ENCODE assay signal across 9 cellular contexts in the genomic region with DNA sequence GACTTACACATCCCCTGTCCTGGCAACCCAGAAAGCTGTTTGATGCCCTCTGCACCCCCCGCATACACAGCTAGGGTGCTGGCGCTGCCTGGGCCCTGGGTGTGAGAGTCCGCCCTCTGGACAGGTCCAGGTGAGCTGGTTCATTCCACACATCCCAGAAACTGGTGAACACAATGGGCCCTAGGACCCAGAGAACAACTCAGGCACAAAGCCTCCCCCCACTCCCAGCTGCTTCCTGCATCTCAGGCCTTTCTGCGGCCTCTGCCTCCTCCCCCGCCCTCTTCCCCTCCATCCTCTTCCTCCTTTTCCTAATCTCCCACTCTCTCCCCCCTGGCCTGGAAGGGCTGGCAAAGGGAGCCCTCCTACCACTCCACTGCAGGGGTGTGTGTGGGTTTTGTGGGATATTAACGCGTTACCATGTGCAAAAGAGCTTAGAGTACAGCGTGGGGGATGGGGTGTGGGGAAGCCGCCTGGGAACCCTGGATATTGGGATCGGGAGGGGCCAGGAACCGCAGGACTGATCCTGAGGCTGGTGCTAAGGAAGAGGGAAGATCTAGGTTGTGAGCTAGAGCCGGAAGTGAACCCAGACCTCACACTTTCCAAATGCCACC. TPM values are rescaled to one million over a fixed set of nuclear protein-coding genes. Genes with fewer than 3 reads are reported as not detected.
DNase-seq lines count a peak whose midpoint lies in the region; ATAC-seq, FAIRE-seq and TF ChIP-seq lines count a peak whose summit lies in the region.
"Had no signal": no experiment of that assay in that cellular context is flagged by ENCODE, and none has a peak within 500 bp of the region (broad histone marks: within the 10 kb centered on the region; RNA-seq: fewer than 3 reads in every experiment).

No MANE protein-coding gene starts in this region.

- no peaks in the 10 kb centered on the region for H3K9me3 Mint-ChIP-seq in WTC11

- peak overlapping the region; percentile 76 for H3K4ac ChIP-seq in H1 (replicated peaks; ENCODE audit: insufficient read length, low read depth, low read length)

- no peak for FAIRE-seq in H1 (lab: Jason Lieb, UNC)
- FAIRE-seq: colon had no signal

- peak overlapping the region; percentile 84 for H4K5ac ChIP-seq in H1 (ENCODE audit: insufficient read length, low read depth, low read length)

- CTCF ChIA-PET in WTC11 (lab: Charles Lee) (interaction anchor here (0.8 to 6.2 kb wide), 24 partner anchors 9 to 246 kb away, joined by 3 to 52 read pairs (median 8); a partner anchor contains a TSS), H1 (lab: Charles Lee; ENCODE audit: partially characterized antibody) (interaction anchor here (0.8 to 21.5 kb wide), 17 partner anchors 9 to 246 kb away, joined by 3 to 299 read pairs (median 5); a partner anchor contains a TSS)

- peak overlapping the region; percentile 66; the same call in 1 of the 2 replicates for H2BK20ac ChIP-seq in H1 (ENCODE audit: low read length)

- H3K4me1 ChIP-seq in H1 (replicated peaks in 1 of 4; ENCODE audit: control insufficient read depth in 3 of 4, insufficient read depth in 4 of 4, low read length in 3 of 4) = peaks cover 0 to 22% (median 15%) of the 10 kb centered on the region in 4 experiments; a peak in 6 of 7 replicates
- peaks cover 14 to 15% of the 10 kb centered on the region in 2 donors for H3K4me1 ChIP-seq in lung (ENCODE audit: control insufficient read depth in 2 of 2, insufficient read depth in 2 of 2, low read length in 2 of 2)

- H3K4me2 ChIP-seq in H1 (ENCODE audit: insufficient read depth in 1 of 2, low read depth in 2 of 2, low read length in 2 of 2) = peak overlapping the region; percentile 87 to 88

- no peaks in the 10 kb centered on the region for H3K79me2 ChIP-seq in H1 (ENCODE audit: control insufficient read depth in 1 of 2, insufficient read depth in 2 of 2, low read length in 2 of 2)

- H3K4me3 ChIP-seq in H1 (ENCODE audit: extremely low read depth in 1 of 4, insufficient read depth in 2 of 4, low read depth in 3 of 4, low read length in 4 of 4) (peak overlapping the region; percentile 21 to 64 (median 52); a peak in 7 of 8 replicates), lung (peak overlapping the region; percentile 52)

- peak overlapping the region; percentile 59 for H3K56ac ChIP-seq in H1 (replicated peaks; ENCODE audit: insufficient read length, low read depth, low read length)

- peak overlapping the region; percentile 79 for H4K91ac ChIP-seq in H1 (replicated peaks; ENCODE audit: insufficient read length, low read length)

- no peak overlapping the region for H2AFZ ChIP-seq in H1 (ENCODE audit: low read length)

- no peak for TF ChIP-seq RAD21 in H1 (IDR thresholded peaks at IDR 0.05 in 1 of 2, conservative IDR thresholded peaks at IDR 0.05 in 1 of 2; ENCODE audit: low read depth in 2 of 2, low read length in 2 of 2)

- H2AK5ac ChIP-seq in H1 (ENCODE audit: low read depth, low read length) = no peak overlapping the region

- peak in 1 of 2 experiments; percentile 75; a peak in 1 of 3 replicates for TF ChIP-seq EP300 in H1 (IDR thresholded peaks at IDR 0.05; ENCODE audit: borderline replicate concordance in 1 of 2, low read depth in 2 of 2, low read length in 2 of 2)

- peak in 1 of 2 experiments; percentile 52; a peak in 1 of 3 replicates for TF ChIP-seq POLR2A in H1 (IDR thresholded peaks at IDR 0.05; ENCODE audit: control extremely low read depth in 1 of 2, low read depth in 2 of 2, low read length in 2 of 2)

- peaks cover 2 to 17% (median 15%) of the 10 kb centered on the region in 4 experiments; a peak in 6 of 7 replicates for H3K27me3 ChIP-seq in H1 (replicated peaks in 1 of 4; ENCODE audit: control insufficient read depth in 3 of 4, extremely low read depth in 1 of 4, insufficient read depth in 3 of 4, low read length in 3 of 4)
- H3K27me3 ChIP-seq in lung (ENCODE audit: control insufficient read depth, insufficient read depth) = no peaks in the 10 kb centered on the region

- peak overlapping the region; percentile 75 for H3K4me3 Mint-ChIP-seq in WTC11

- no peaks in the 10 kb centered on the region for H3K9me3 ChIP-seq in H1 (ENCODE audit: insufficient read depth in 2 of 2, low read depth in 1 of 2, low read length in 1 of 2)
- no peaks in the 10 kb centered on the region for H3K9me3 ChIP-seq in lung (ENCODE audit: control insufficient read depth in 2 of 2, insufficient read depth in 1 of 2, low read length in 1 of 2)

- H2BK12ac ChIP-seq in H1 (ENCODE audit: low read depth, low read length) = no peak overlapping the region

- peaks cover 3% of the 10 kb centered on the region for H3K79me1 ChIP-seq in H1 (ENCODE audit: low read depth, low read length)

- peak overlapping the region; percentile 93; the same call in 1 of the 2 replicates for H2BK5ac ChIP-seq in H1 (ENCODE audit: low read depth, low read length)

- H3K4me1 Mint-ChIP-seq in WTC11 = peaks cover 32% of the 10 kb centered on the region

- H3K9ac ChIP-seq in H1 (replicated peaks in 1 of 4; ENCODE audit: extremely low read depth in 1 of 4, low read depth in 3 of 4, low read length in 3 of 4) = no peak overlapping the region

- H3K27ac ChIP-seq in H1 (ENCODE audit: low read depth, low read length) (peak overlapping the region; percentile 30; the same call in 1 of the 2 replicates), lung (ENCODE audit: low read depth in 1 of 2, low read length in 1 of 2) (peak overlapping the region; percentile 90 to 91)

- peak; percentile 19 for ATAC-seq in HG02759 (IDR thresholded peaks at IDR 0.05; ENCODE audit: unreplicated experiment)
- peak; percentile 66 for ATAC-seq in WTC11
- peak; percentile 41 for ATAC-seq in lung (ENCODE audit: insufficient read depth, low FRiP score)
- ATAC-seq in HG03135 (IDR thresholded peaks at IDR 0.05; ENCODE audit: unreplicated experiment) = no peak

- no peaks in the 10 kb centered on the region for H3K36me3 Mint-ChIP-seq in WTC11

- H4K8ac ChIP-seq in H1 (ENCODE audit: extremely low read depth, insufficient read depth, low read length) = no peak overlapping the region

- H3K27ac Mint-ChIP-seq in WTC11 = peak overlapping the region; percentile 70

- H3K14ac ChIP-seq in H1 (ENCODE audit: insufficient read length) = no peak overlapping the region

- H2BK15ac ChIP-seq in H1 (ENCODE audit: low read length) = no peak overlapping the region

- H4K20me1 ChIP-seq in H1 (replicated peaks in 1 of 2; ENCODE audit: control insufficient read depth in 1 of 2, insufficient read depth in 2 of 2, low read length in 2 of 2) = peaks cover 5 to 6% of the 10 kb centered on the region in 2 experiments

- H3K27me3 Mint-ChIP-seq in WTC11 (ENCODE audit: low read depth) = peaks cover 19% of the 10 kb centered on the region

- H3K23ac ChIP-seq in H1 (ENCODE audit: insufficient read length) = no peak overlapping the region

- H3K18ac ChIP-seq in H1 (ENCODE audit: extremely low read depth, low read length) = peak overlapping the region; percentile 94

- TF ChIP-seq CTCF in WTC11 (IDR thresholded peaks at IDR 0.05) (no peak), H1 (IDR thresholded peaks at IDR 0.05; ENCODE audit: control extremely low read depth in 1 of 3, insufficient read depth in 1 of 3, low read depth in 1 of 3, low read length in 3 of 3) (no peak), lung (IDR thresholded peaks at IDR 0.05; ENCODE audit: control extremely low read depth, extremely low read depth) (no peak)

- H3K23me2 ChIP-seq in H1 (ENCODE audit: low read depth, low read length) = peaks cover 30% of the 10 kb centered on the region

- peak overlapping the region; percentile 73 for H2BK120ac ChIP-seq in H1 (replicated peaks; ENCODE audit: low read depth, low read length)

- WGBS in H1 (ENCODE audit: extremely low coverage in 1 of 2, insufficient coverage in 1 of 2, insufficient read length in 1 of 2, insufficient replicate concordance in 2 of 2, low coverage in 1 of 2, low lambda C conversion rate in 2 of 2, missing lambda C conversion rate in 1 of 2), 2 experiments = 8% methylated on average over 12 of the region's 12 CpGs; no CpG with 5 or more reads in 1 of the 2 experiments
- 0 to 1% methylated on average over 12 of the region's 12 CpGs for WGBS in lung, 2 donors

- DNase-seq in DMS114 treated with DMSO at 0.1 percent for 48 hours (lab: John Stamatoyannopoulos, UW; ENCODE audit: unreplicated experiment) (peak; percentile 86), NCI-H226 (peak; percentile 94), WTC11 (ENCODE audit: low spot score) (peak; percentile 82), H1 (ENCODE audit: low read depth in 1 of 2, low spot score in 2 of 2) (peak in 1 of 2 experiments; percentile 85), lung (ENCODE audit: low spot score) (peak; percentile 85)
- peak; percentile 24 to 70 (median 40) for DNase-seq in stimulated activated naive CD4-positive, alpha-beta T cell (lab: John Stamatoyannopoulos, UW)

- POLR2A ChIA-PET in WTC11 (lab: Charles Lee) (interaction anchor here (1.1 to 1.9 kb wide), 3 partner anchors 9 to 51 kb away, joined by 3 to 22 read pairs (median 4); no protein-coding TSS in a partner anchor), H1 (lab: Charles Lee; ENCODE audit: partially characterized antibody) (interaction anchor here (0.6 to 2.6 kb wide), 17 partner anchors 9 to 294 kb away, joined by 3 to 25 read pairs (median 4); a partner anchor contains a TSS)

- H3K36me3 ChIP-seq in H1 (ENCODE audit: control insufficient read depth in 2 of 4, insufficient read depth in 4 of 4, low read length in 3 of 4) = no peaks in the 10 kb centered on the region
- H3K36me3 ChIP-seq in lung (ENCODE audit: control insufficient read depth in 2 of 2, insufficient read depth in 2 of 2, low read length in 2 of 2) = no peaks in the 10 kb centered on the region

RNA-seq across cellular contexts. Expression of a gene that starts 1.6 kb away (rescaled TPM):
- total RNA-seq in WTC11 (2021) (20.4 to 21.7 TPM (median 20.6 TPM) in 3 replicates), lung (10 to 100 TPM; 31.7 to 77.4 TPM)
- total RNA-seq in H1 (2021; fragmentation: NEBNext Ultra II Directional; extraction: Animal tissue kit (Norgen Biotek cat#: 25700)) = 13.1 and 14.1 TPM in 2 replicates
- polyA plus RNA-seq in H1 (2011; rRNA removed) (5.2 and 6.1 TPM in 2 replicates), lung (10 to 100 TPM; 38.1 to 61.5 TPM)
- 6.2 TPM for polyA plus RNA-seq in H1 (2011; cell fraction: cytosol; rRNA removed)
- 11.6 TPM for polyA plus RNA-seq in H1 (2011; cell fraction: nucleus; rRNA removed)
- polyA plus RNA-seq in H1 (2012, experiment 1 of 2) = 13.3 to 16.7 TPM (median 15.0 TPM) in 4 replicates
- polyA plus RNA-seq in H1 (2012, experiment 2 of 2) = 9.9 TPM
- 6.4 TPM for polyA plus RNA-seq in H1 (2013, experiment 1 of 2)
- 6.6 TPM for polyA plus RNA-seq in H1 (2013, experiment 2 of 2)
- 3.9 and 6.5 TPM in 2 replicates for polyA minus RNA-seq in H1 (2011; rRNA and poly(A)+ RNA removed)
- polyA minus RNA-seq in H1 (2011; cell fraction: cytosol; rRNA and poly(A)+ RNA removed) = 7.4 TPM
- 6.0 TPM for polyA minus RNA-seq in H1 (2011; cell fraction: nucleus; rRNA and poly(A)+ RNA removed)

RNA-seq across cellular contexts. Expression of a gene that starts 13.8 kb away (rescaled TPM):
- 0.39 to 1.0 TPM in 2 of 3 replicates, not detected in the other for total RNA-seq in WTC11 (2021)
- total RNA-seq in H1 (2021; fragmentation: NEBNext Ultra II Directional; extraction: Animal tissue kit (Norgen Biotek cat#: 25700)) = not detected in 2 replicates
- polyA plus RNA-seq in H1 (2011; rRNA removed) = 0.12 and 0.36 TPM in 2 replicates
- polyA plus RNA-seq in H1 (2011; cell fraction: cytosol; rRNA removed) = 0.18 TPM
- 0.27 TPM for polyA plus RNA-seq in H1 (2011; cell fraction: nucleus; rRNA removed)
- 0.31 to 0.65 TPM in 2 of 4 replicates, not detected in the others for polyA plus RNA-seq in H1 (2012, experiment 1 of 2)
- polyA plus RNA-seq in H1 (2012, experiment 2 of 2) = 0.43 TPM
- 0.36 TPM for polyA plus RNA-seq in H1 (2013, experiment 1 of 2)
- 0.33 TPM for polyA plus RNA-seq in H1 (2013, experiment 2 of 2)
- not detected in 2 replicates for polyA minus RNA-seq in H1 (2011; rRNA and poly(A)+ RNA removed)
- polyA minus RNA-seq in H1 (2011; cell fraction: cytosol; rRNA and poly(A)+ RNA removed) = not detected
- polyA minus RNA-seq in H1 (2011; cell fraction: nucleus; rRNA and poly(A)+ RNA removed) = not detected
- 10 to 100 TPM in 1 of 2 donors, 1 to 10 TPM in 1; 5.0 to 18.2 TPM for total RNA-seq in lung
- polyA plus RNA-seq in lung = 10 to 100 TPM in 1 of 2 donors, 1 to 10 TPM in 1; 9.7 to 19.4 TPM

RNA-seq across cellular contexts. Expression of a gene that starts 22.1 kb away (rescaled TPM):
- total RNA-seq in WTC11 (2021) = 4.5 to 6.0 TPM (median 5.9 TPM) in 3 replicates
- 5.8 and 5.9 TPM in 2 replicates for total RNA-seq in H1 (2021; fragmentation: NEBNext Ultra II Directional; extraction: Animal tissue kit (Norgen Biotek cat#: 25700))
- 5.2 and 5.7 TPM in 2 replicates for polyA plus RNA-seq in H1 (2011; rRNA removed)
- polyA plus RNA-seq in H1 (2011; cell fraction: cytosol; rRNA removed) = 3.9 TPM
- polyA plus RNA-seq in H1 (2011; cell fraction: nucleus; rRNA removed) = 12.4 TPM
- polyA plus RNA-seq in H1 (2012, experiment 1 of 2) = 6.3 to 11.5 TPM (median 8.1 TPM) in 4 replicates
- 3.9 TPM for polyA plus RNA-seq in H1 (2012, experiment 2 of 2)
- 3.4 TPM for polyA plus RNA-seq in H1 (2013, experiment 1 of 2)
- 3.4 TPM for polyA plus RNA-seq in H1 (2013, experiment 2 of 2)
- 2.6 and 3.1 TPM in 2 replicates for polyA minus RNA-seq in H1 (2011; rRNA and poly(A)+ RNA removed)
- 2.9 TPM for polyA minus RNA-seq in H1 (2011; cell fraction: cytosol; rRNA and poly(A)+ RNA removed)
- 4.2 TPM for polyA minus RNA-seq in H1 (2011; cell fraction: nucleus; rRNA and poly(A)+ RNA removed)
- total RNA-seq in lung = 1 to 10 TPM; 3.3 to 4.4 TPM
- 1 to 10 TPM; 3.9 to 6.2 TPM for polyA plus RNA-seq in lung

RNA-seq across cellular contexts. Expression of a gene that starts 49.4 kb away (rescaled TPM):
- total RNA-seq in WTC11 (2021) (46.1 to 52.1 TPM (median 50.4 TPM) in 3 replicates), lung (1,000 to 10,000 TPM in 1 of 2 donors, 100 to 1,000 TPM in 1; 443 to 1,330 TPM)
- 80.4 and 88.1 TPM in 2 replicates for total RNA-seq in H1 (2021; fragmentation: NEBNext Ultra II Directional; extraction: Animal tissue kit (Norgen Biotek cat#: 25700))
- polyA plus RNA-seq in H1 (2011; rRNA removed) (14.1 and 27.3 TPM in 2 replicates), lung (100 to 1,000 TPM in 1 of 2 donors, 10 to 100 TPM in 1; 30.5 to 122 TPM)
- polyA plus RNA-seq in H1 (2011; cell fraction: cytosol; rRNA removed) = 9.3 TPM
- 112 TPM for polyA plus RNA-seq in H1 (2011; cell fraction: nucleus; rRNA removed)
- polyA plus RNA-seq in H1 (2012, experiment 1 of 2) = 59.0 to 109 TPM (median 93.2 TPM) in 4 replicates
- 56.3 TPM for polyA plus RNA-seq in H1 (2012, experiment 2 of 2)
- 109 TPM for polyA plus RNA-seq in H1 (2013, experiment 1 of 2)
- polyA plus RNA-seq in H1 (2013, experiment 2 of 2) = 85.3 TPM
- 50.2 and 51.4 TPM in 2 replicates for polyA minus RNA-seq in H1 (2011; rRNA and poly(A)+ RNA removed)
- polyA minus RNA-seq in H1 (2011; cell fraction: cytosol; rRNA and poly(A)+ RNA removed) = 33.6 TPM
- 122 TPM for polyA minus RNA-seq in H1 (2011; cell fraction: nucleus; rRNA and poly(A)+ RNA removed)

RNA-seq across cellular contexts. Expression of a gene that starts 56.9 kb away (rescaled TPM):
- total RNA-seq in WTC11 (2021) (16.6 to 21.3 TPM (median 19.8 TPM) in 3 replicates), lung (10 to 100 TPM; 23.2 to 27.8 TPM)
- total RNA-seq in H1 (2021; fragmentation: NEBNext Ultra II Directional; extraction: Animal tissue kit (Norgen Biotek cat#: 25700)) = 17.8 and 18.3 TPM in 2 replicates
- polyA plus RNA-seq in H1 (2011; rRNA removed) (121 and 154 TPM in 2 replicates), lung (10 to 100 TPM in 1 of 2 donors, 1 to 10 TPM in 1; 10.0 to 15.7 TPM)
- 49.3 TPM for polyA plus RNA-seq in H1 (2011; cell fraction: cytosol; rRNA removed)
- polyA plus RNA-seq in H1 (2011; cell fraction: nucleus; rRNA removed) = 74.7 TPM
- polyA plus RNA-seq in H1 (2012, experiment 1 of 2) = 14.5 to 28.8 TPM (median 21.8 TPM) in 4 replicates
- 16.0 TPM for polyA plus RNA-seq in H1 (2012, experiment 2 of 2)
- 17.4 TPM for polyA plus RNA-seq in H1 (2013, experiment 1 of 2)
- polyA plus RNA-seq in H1 (2013, experiment 2 of 2) = 17.7 TPM
- 63.4 and 70.8 TPM in 2 replicates for polyA minus RNA-seq in H1 (2011; rRNA and poly(A)+ RNA removed)
- 22.0 TPM for polyA minus RNA-seq in H1 (2011; cell fraction: cytosol; rRNA and poly(A)+ RNA removed)
- polyA minus RNA-seq in H1 (2011; cell fraction: nucleus; rRNA and poly(A)+ RNA removed) = 45.0 TPM
